In genomic region chr4:121675715-121676114, GRCh38 we compare ENCODE assay signal across 2 cellular contexts.
TF ChIP-seq lines count a peak whose summit lies in the region.

No MANE protein-coding gene starts in this region.

TF ChIP-seq in A549, 52 proteins besides CTCF, POLR2A, EP300 and RAD21 (continued from another document):
- TF ChIP-seq PBX3 (IDR thresholded peaks at IDR 0.05) (no peak), FOSB (CRISPR knock-in tag; IDR thresholded peaks at IDR 0.05) (no peak), CHD2 (IDR thresholded peaks at IDR 0.05; ENCODE audit: low read length, partially characterized antibody) (no peak), USF2 (IDR thresholded peaks at IDR 0.05) (no peak), MYC (IDR thresholded peaks at IDR 0.05; ENCODE audit: borderline replicate concordance, low read length) (no peak), PHF8 (IDR thresholded peaks at IDR 0.05; ENCODE audit: borderline replicate concordance, low read depth) (no peak), HOXB5 (CRISPR knock-in tag; IDR thresholded peaks at IDR 0.05) (no peak), HOXA7 (CRISPR knock-in tag; IDR thresholded peaks at IDR 0.05) (no peak), ESRRA (IDR thresholded peaks at IDR 0.05; ENCODE audit: borderline replicate concordance, low read length) (no peak)

TF ChIP-seq in HepG2, 621 proteins besides CTCF, POLR2A, EP300 and RAD21 (continues in another document):
- 0 out of 2 replicates have a peak, but pooled peaks have one; percentile 46 for TF ChIP-seq ATF2 (CRISPR knock-in tag; IDR thresholded peaks at IDR 0.05)
- TF ChIP-seq ZNF331 (CRISPR knock-in tag; IDR thresholded peaks at IDR 0.05): 0 out of 2 replicates have a peak, but pooled peaks have one; percentile 16
- peak; percentile 63; the same call in 1 of the 2 replicates for TF ChIP-seq HMG20A (CRISPR knock-in tag; IDR thresholded peaks at IDR 0.05; ENCODE audit: borderline replicate concordance)
- 0 out of 2 replicates have a peak, but pooled peaks have one; percentile 47 for TF ChIP-seq NCOA2 (CRISPR knock-in tag; IDR thresholded peaks at IDR 0.05)
- peak; percentile 40; the same call in 1 of the 2 replicates for TF ChIP-seq HOXA3 (CRISPR knock-in tag; IDR thresholded peaks at IDR 0.05)
- TF ChIP-seq FOXJ3 (CRISPR knock-in tag; IDR thresholded peaks at IDR 0.05; ENCODE audit: borderline replicate concordance): peak; percentile 51; the same call in 1 of the 2 replicates
- TF ChIP-seq FOSL2 (CRISPR knock-in tag; IDR thresholded peaks at IDR 0.05): 0 out of 2 replicates have a peak, but pooled peaks have one; percentile 17
- no peak for TF ChIP-seq RAD51 (IDR thresholded peaks at IDR 0.05; ENCODE audit: borderline replicate concordance)
- peak; percentile 25; the same call in 1 of the 2 replicates for TF ChIP-seq IRF2 (CRISPR knock-in tag; IDR thresholded peaks at IDR 0.05)
- TF ChIP-seq ZNF614 (CRISPR knock-in tag; IDR thresholded peaks at IDR 0.05; ENCODE audit: borderline replicate concordance): 0 out of 2 replicates have a peak, but pooled peaks have one; percentile 40
- TF ChIP-seq YEATS4 (CRISPR knock-in tag; IDR thresholded peaks at IDR 0.05; ENCODE audit: borderline replicate concordance): peak; percentile 41; the same call in 1 of the 2 replicates
- TF ChIP-seq POGZ (CRISPR knock-in tag; IDR thresholded peaks at IDR 0.05): peak; percentile 28; the same call in 1 of the 2 replicates
- TF ChIP-seq CHCHD3 (CRISPR knock-in tag; IDR thresholded peaks at IDR 0.05): no peak
- TF ChIP-seq BRF2 (CRISPR knock-in tag; IDR thresholded peaks at IDR 0.05): no peak
- TF ChIP-seq SMC3 (IDR thresholded peaks at IDR 0.05; ENCODE audit: low read length): peak; percentile 27; the same call in 1 of the 2 replicates
- TF ChIP-seq FOXP4 (CRISPR knock-in tag; IDR thresholded peaks at IDR 0.05): no peak
- no peak for TF ChIP-seq SATB2 (CRISPR knock-in tag; IDR thresholded peaks at IDR 0.05)
- TF ChIP-seq SKIL (CRISPR knock-in tag; IDR thresholded peaks at IDR 0.05; ENCODE audit: borderline replicate concordance): no peak
- no peak for TF ChIP-seq ZUFSP (CRISPR knock-in tag; IDR thresholded peaks at IDR 0.05; ENCODE audit: borderline replicate concordance)
- TF ChIP-seq ZNF292 (CRISPR knock-in tag; IDR thresholded peaks at IDR 0.05; ENCODE audit: borderline replicate concordance, low read depth): peak; percentile 28; the same call in 1 of the 2 replicates
- no peak for TF ChIP-seq ZNF713 (CRISPR knock-in tag; IDR thresholded peaks at IDR 0.05)
- no peak for TF ChIP-seq KLF15 (CRISPR knock-in tag; IDR thresholded peaks at IDR 0.05; ENCODE audit: borderline replicate concordance)
- peak; percentile 53 for TF ChIP-seq BCL6 (CRISPR knock-in tag; IDR thresholded peaks at IDR 0.05)
- TF ChIP-seq BORCS8-MEF2B (CRISPR knock-in tag; IDR thresholded peaks at IDR 0.05): peak; percentile 29; the same call in 1 of the 2 replicates
- 0 out of 2 replicates have a peak, but pooled peaks have one; percentile 33 for TF ChIP-seq CEBPG (CRISPR knock-in tag; IDR thresholded peaks at IDR 0.05)
- TF ChIP-seq ATRX (CRISPR knock-in tag; IDR thresholded peaks at IDR 0.05; ENCODE audit: borderline replicate concordance): no peak
- TF ChIP-seq FOXK1 (CRISPR knock-in tag; IDR thresholded peaks at IDR 0.05; ENCODE audit: borderline replicate concordance, low read depth): peak; percentile 17; the same call in 1 of the 2 replicates
- TF ChIP-seq HOXA5 (CRISPR knock-in tag; IDR thresholded peaks at IDR 0.05): no peak
- no peak; the same call in 1 of the 2 replicates for TF ChIP-seq ONECUT2 (CRISPR knock-in tag; IDR thresholded peaks at IDR 0.05)
- TF ChIP-seq ZNF576 (CRISPR knock-in tag; IDR thresholded peaks at IDR 0.05): no peak
- no peak for TF ChIP-seq SOX6 (IDR thresholded peaks at IDR 0.05)
- peak; percentile 57 for TF ChIP-seq SOX6 (CRISPR knock-in tag; IDR thresholded peaks at IDR 0.05)
- TF ChIP-seq SAP130 (CRISPR knock-in tag; IDR thresholded peaks at IDR 0.05; ENCODE audit: low read depth): peak; percentile 40; the same call in 1 of the 2 replicates
- TF ChIP-seq MIER2 (CRISPR knock-in tag; IDR thresholded peaks at IDR 0.05): 0 out of 2 replicates have a peak, but pooled peaks have one; percentile 32
- no peak for TF ChIP-seq FLYWCH1 (CRISPR knock-in tag; IDR thresholded peaks at IDR 0.05)
- peak; percentile 76 for TF ChIP-seq MAX (IDR thresholded peaks at IDR 0.05)
- TF ChIP-seq ZFY (CRISPR knock-in tag; IDR thresholded peaks at IDR 0.05): peak; percentile 53; the same call in 1 of the 2 replicates
- peak; percentile 48; the same call in 1 of the 2 replicates for TF ChIP-seq SALL1 (CRISPR knock-in tag; IDR thresholded peaks at IDR 0.05)
- TF ChIP-seq FOSL1 (CRISPR knock-in tag; IDR thresholded peaks at IDR 0.05; ENCODE audit: borderline replicate concordance): no peak
- TF ChIP-seq ZBTB33 (CRISPR knock-in tag; IDR thresholded peaks at IDR 0.05): peak; percentile 39; the same call in 1 of the 2 replicates
- TF ChIP-seq THAP8 (CRISPR knock-in tag; IDR thresholded peaks at IDR 0.05; ENCODE audit: borderline replicate concordance): no peak
- TF ChIP-seq ZBTB21 (CRISPR knock-in tag; IDR thresholded peaks at IDR 0.05): no peak
- TF ChIP-seq SOX13 (IDR thresholded peaks at IDR 0.05): no peak
- peak in 1 of 2 experiments; percentile 37; a peak in 2 of 4 replicates for TF ChIP-seq SOX13 (CRISPR knock-in tag; conservative IDR thresholded peaks at IDR 0.05 in 1 of 2, IDR thresholded peaks at IDR 0.05 in 1 of 2)
- 0 out of 2 replicates have a peak, but pooled peaks have one; percentile 47 for TF ChIP-seq TEF (CRISPR knock-in tag; IDR thresholded peaks at IDR 0.05)
- no peak for TF ChIP-seq DNMT3B (CRISPR knock-in tag; conservative IDR thresholded peaks at IDR 0.05)
- 0 out of 2 replicates have a peak, but pooled peaks have one; percentile 19 for TF ChIP-seq ARID2 (CRISPR knock-in tag; IDR thresholded peaks at IDR 0.05; ENCODE audit: borderline replicate concordance)
- TF ChIP-seq GMEB1 (CRISPR knock-in tag; IDR thresholded peaks at IDR 0.05; ENCODE audit: borderline replicate concordance): no peak
